In genomic region chr15:52005748-52006701, GRCh38 we compare ENCODE assay signal across 8 cellular contexts. TPM values are rescaled to one million over a fixed set of nuclear protein-coding genes. Genes with fewer than 3 reads are reported as not detected.
DNase-seq lines count a peak whose midpoint lies in the region; ATAC-seq and TF ChIP-seq lines count a peak whose summit lies in the region.

No MANE protein-coding gene starts in this region.

- TF ChIP-seq CTCF in activated B cell treated with CpG ODN at 0.5 μM for 24 hours (IDR thresholded peaks at IDR 0.05) = no peak

- intact Hi-C loops in activated B cell treated with CpG ODN at 0.5 μM for 24 hours (cut with micrococcal nuclease) (loop anchor here (1.0 kb wide), 1 partner anchor 13 kb away; the partner anchor contains the start of gene MAPK6), left colon (cut with DNase I, micrococcal nuclease) (no loop called here), head of caudate nucleus (cut with DNase I) (no loop called here)

- no peaks in the 10 kb centered on the region for H3K9me3 Mint-ChIP-seq in activated CD8-positive, alpha-beta memory T cell treated with anti-CD3 and anti-CD28 coated beads, Interleukin-2, amount 10 ng/mL, durations not matched to agents 7 days and 5 days (ENCODE audit: low read depth)
- peaks cover 5% of the 10 kb centered on the region for H3K9me3 Mint-ChIP-seq in activated B cell treated with CpG ODN at 0.5 μM for 24 hours

- peaks cover 71% of the 10 kb centered on the region for H3K4me1 Mint-ChIP-seq in activated CD8-positive, alpha-beta memory T cell treated with anti-CD3 and anti-CD28 coated beads, Interleukin-2, amount 10 ng/mL, durations not matched to agents 7 days and 5 days
- H3K4me1 Mint-ChIP-seq in activated B cell treated with CpG ODN at 0.5 μM for 24 hours = peaks cover 35% of the 10 kb centered on the region

- peak overlapping the region; percentile 45 for H3K4me3 Mint-ChIP-seq in activated CD8-positive, alpha-beta memory T cell treated with anti-CD3 and anti-CD28 coated beads, Interleukin-2, amount 10 ng/mL, durations not matched to agents 7 days and 5 days
- H3K4me3 Mint-ChIP-seq in activated B cell treated with CpG ODN at 0.5 μM for 24 hours = peak overlapping the region; percentile 3

- POLR2A ChIA-PET in activated B cell treated with CpG ODN at 0.5 μM for 24 hours (lab: Charles Lee) = interaction anchor here (0.6 to 1.6 kb wide), 2 partner anchors 35 to 101 kb away, joined by 3 read pairs; partner anchors contain the start of gene LEO1

- peaks cover 5% of the 10 kb centered on the region for H3K36me3 Mint-ChIP-seq in activated CD8-positive, alpha-beta memory T cell treated with anti-CD3 and anti-CD28 coated beads, Interleukin-2, amount 10 ng/mL, durations not matched to agents 7 days and 5 days
- H3K36me3 Mint-ChIP-seq in activated B cell treated with CpG ODN at 0.5 μM for 24 hours (ENCODE audit: low read depth) = no peaks in the 10 kb centered on the region

- peak; percentile 81 for ATAC-seq in activated CD8-positive, alpha-beta memory T cell treated with anti-CD3 and anti-CD28 coated beads, Interleukin-2, amount 10 ng/mL, durations not matched to agents 7 days and 5 days
- ATAC-seq in HG02970 (IDR thresholded peaks at IDR 0.05; ENCODE audit: low FRiP score, unreplicated experiment) = peak; percentile 62
- peak; percentile 71 for ATAC-seq in activated B cell treated with CpG ODN at 0.5 μM for 24 hours (ENCODE audit: low read depth)
- no peak for ATAC-seq in left colon

- CTCF ChIA-PET in activated CD8-positive, alpha-beta memory T cell treated with anti-CD3 and anti-CD28 coated beads, Interleukin-2, amount 10 ng/mL, durations not matched to agents 7 days and 5 days (lab: Charles Lee) = interaction anchor here (0.9 to 2.5 kb wide), 9 partner anchors 12 to 230 kb away, joined by 3 to 8 read pairs (median 4); partner anchors contain the start of gene MAPK6
- CTCF ChIA-PET in activated B cell treated with CpG ODN at 0.5 μM for 24 hours (lab: Charles Lee) = no interaction called here

- peak overlapping the region; percentile 84 for H3K27ac Mint-ChIP-seq in activated CD8-positive, alpha-beta memory T cell treated with anti-CD3 and anti-CD28 coated beads, Interleukin-2, amount 10 ng/mL, durations not matched to agents 7 days and 5 days
- H3K27ac Mint-ChIP-seq in activated B cell treated with CpG ODN at 0.5 μM for 24 hours = peak overlapping the region; percentile 82

- no peaks in the 10 kb centered on the region for H3K27me3 Mint-ChIP-seq in activated CD8-positive, alpha-beta memory T cell treated with anti-CD3 and anti-CD28 coated beads, Interleukin-2, amount 10 ng/mL, durations not matched to agents 7 days and 5 days
- no peaks in the 10 kb centered on the region for H3K27me3 Mint-ChIP-seq in activated B cell treated with CpG ODN at 0.5 μM for 24 hours

- DNase-seq in activated CD8-positive, alpha-beta memory T cell treated with anti-CD3 and anti-CD28 coated beads, Interleukin-2, amount 10 ng/mL, durations not matched to agents 7 days and 5 days = peak; percentile 66
- DNase-seq in activated CD8-positive, alpha-beta memory T cell treated with anti-CD3 and anti-CD28 coated beads for 24 hours = no peak
- DNase-seq in activated B cell treated with CpG ODN at 0.5 μM for 24 hours (no peak), myocyte (ENCODE audit: low read depth) (peak; percentile 64), left colon (no peak), head of caudate nucleus (no peak), NCI-H345 (lab: John Stamatoyannopoulos, UW) (no peak)

RNA-seq across cellular contexts. Expression of gene MAPK6, which starts 13.0 kb away (rescaled TPM):
- total RNA-seq in activated CD8-positive, alpha-beta memory T cell treated with anti-CD3 and anti-CD28 coated beads, Interleukin-2, amount 10 ng/mL, durations not matched to agents 7 days and 5 days = 10 to 100 TPM; 44.7 to 53.0 TPM
- total RNA-seq in activated B cell treated with CpG ODN at 0.5 μM for 24 hours (16.1 and 16.2 TPM in 2 replicates), myocyte (84.6 and 119 TPM in 2 replicates), left colon (10 to 100 TPM; 68.8 to 75.5 TPM)
- 21.3 TPM for polyA plus RNA-seq in myocyte (2012)

RNA-seq across cellular contexts. Expression of gene LEO1, which starts 34.4 kb away (rescaled TPM):
- total RNA-seq in activated CD8-positive, alpha-beta memory T cell treated with anti-CD3 and anti-CD28 coated beads, Interleukin-2, amount 10 ng/mL, durations not matched to agents 7 days and 5 days = 10 to 100 TPM; 33.4 to 34.9 TPM
- total RNA-seq in activated B cell treated with CpG ODN at 0.5 μM for 24 hours (18.3 and 19.1 TPM in 2 replicates), myocyte (26.6 and 35.0 TPM in 2 replicates), left colon (10 to 100 TPM; 23.7 to 25.3 TPM)
- 11.3 TPM for polyA plus RNA-seq in myocyte (2012)

Comparison
In these comparisons a context has a peak if more than half of its experiments do, and no peak if none do; other contexts are left out.
1. DNase-seq: peak in activated CD8-positive, alpha-beta memory T cell treated with anti-CD3 and anti-CD28 coated beads, Interleukin-2, amount 10 ng/mL, durations not matched to agents 7 days and 5 days (single experiment) and myocyte (single experiment); none in activated CD8-positive, alpha-beta memory T cell treated with anti-CD3 and anti-CD28 coated beads for 24 hours (single experiment), activated B cell treated with CpG ODN at 0.5 μM for 24 hours (single experiment), left colon (0 of 2), head of caudate nucleus (0 of 42) and NCI-H345 (single experiment).